In genomic region chr10:78042752-78043104, GRCh38 we compare ENCODE assay signal across 1 cellular context.
TF ChIP-seq lines count a peak whose summit lies in the region.

No MANE protein-coding gene starts in this region.

TF ChIP-seq in K562, 482 proteins besides CTCF, POLR2A, EP300 and RAD21:
- no peak for TF ChIP-seq TAL1 (IDR thresholded peaks at IDR 0.05)
- no peak for TF ChIP-seq ZNF57 (CRISPR knock-in tag; IDR thresholded peaks at IDR 0.05)
- peak; percentile 38; the same call in 1 of the 2 replicates for TF ChIP-seq POLR2AphosphoS2 (IDR thresholded peaks at IDR 0.05; ENCODE audit: low read length)
- TF ChIP-seq CREB5 (CRISPR knock-in tag; IDR thresholded peaks at IDR 0.05), result no peak
- no peak for TF ChIP-seq KLF16 (IDR thresholded peaks at IDR 0.05)
- TF ChIP-seq ZNF133 (CRISPR knock-in tag; IDR thresholded peaks at IDR 0.05), result no peak
- no peak for TF ChIP-seq ZNF143 (CRISPR knock-in tag; IDR thresholded peaks at IDR 0.05)
- TF ChIP-seq ARID3B (CRISPR knock-in tag; IDR thresholded peaks at IDR 0.05; ENCODE audit: borderline replicate concordance), result no peak
- no peak for TF ChIP-seq ZNF277 (CRISPR knock-in tag; IDR thresholded peaks at IDR 0.05; ENCODE audit: borderline replicate concordance)
- no peak for TF ChIP-seq ZNF407 (IDR thresholded peaks at IDR 0.05; ENCODE audit: low read depth)
- TF ChIP-seq ELF4 (CRISPR knock-in tag; IDR thresholded peaks at IDR 0.05), result no peak
- peak in 1 of 2 experiments; percentile 62; a peak in 1 of 4 replicates for TF ChIP-seq MLLT1 (IDR thresholded peaks at IDR 0.05)
- peak; percentile 88 for TF ChIP-seq ZBTB17 (CRISPR knock-in tag; IDR thresholded peaks at IDR 0.05)
- no peak for TF ChIP-seq ZBTB43 (CRISPR knock-in tag; IDR thresholded peaks at IDR 0.05)
- no peak for TF ChIP-seq RBFOX2 (IDR thresholded peaks at IDR 0.05; ENCODE audit: low read depth, low read length)
- TF ChIP-seq TEAD1 (CRISPR knock-in tag; IDR thresholded peaks at IDR 0.05), result 0 out of 4 replicates have a peak, but pooled peaks of 1 of the 2 experiments have one; percentile 20
- TF ChIP-seq HDGF (IDR thresholded peaks at IDR 0.05), result no peak
- TF ChIP-seq DEAF1 (CRISPR knock-in tag; IDR thresholded peaks at IDR 0.05), result no peak
- TF ChIP-seq ZNF274 (IDR thresholded peaks at IDR 0.05; ENCODE audit: borderline replicate concordance, low read depth, low read length), result no peak
- peak; percentile 7 for TF ChIP-seq CCNT2 (IDR thresholded peaks at IDR 0.05; ENCODE audit: borderline replicate concordance, extremely low read depth, insufficient read length, low read depth, low read length)
- no peak for TF ChIP-seq HINFP (tag; conservative IDR thresholded peaks at IDR 0.05; ENCODE audit: low read depth)
- TF ChIP-seq ESRRA (IDR thresholded peaks at IDR 0.05; ENCODE audit: borderline replicate concordance, low read depth), result no peak
- TF ChIP-seq NCOA2 (IDR thresholded peaks at IDR 0.05; ENCODE audit: partially characterized antibody in 2 of 2), result no peak
- 0 out of 2 replicates have a peak, but pooled peaks have one; percentile 35 for TF ChIP-seq ZNF695 (CRISPR knock-in tag; IDR thresholded peaks at IDR 0.05)
